In genomic region chr19:4811328-4812131, GRCh38 we compare ENCODE assay signal across 8 cellular contexts. TPM values are rescaled to one million over a fixed set of nuclear protein-coding genes. Genes with fewer than 3 reads are reported as not detected.
DNase-seq lines count a peak whose midpoint lies in the region; ATAC-seq and TF ChIP-seq lines count a peak whose summit lies in the region.

No MANE protein-coding gene starts in this region.

- ATAC-seq in activated T-cell treated with anti-CD3 and anti-CD28 coated beads, Interleukin-2, amount 50 U/mL, for 72 hours (replicated peaks in 1 of 2), result peak; percentile 81 to 82
- ATAC-seq in GM21515 (IDR thresholded peaks at IDR 0.05; ENCODE audit: unreplicated experiment), result no peak

- peak overlapping the region; percentile 83 for H2AK5ac ChIP-seq in neuronal stem cell (ENCODE audit: low read depth, low read length)

- H2BK15ac ChIP-seq in neuronal stem cell (ENCODE audit: low read length), result no peak overlapping the region

- peak overlapping the region; percentile 53 for H4K91ac ChIP-seq in neuronal stem cell (ENCODE audit: low read depth, low read length, poor library complexity)

- no peak overlapping the region for H3K23ac ChIP-seq in neuronal stem cell (ENCODE audit: low read depth, low read length, poor library complexity)

- H3K4me2 ChIP-seq in neuronal stem cell (ENCODE audit: insufficient read depth, low read length, poor library complexity, severe bottlenecking), result no peak overlapping the region

- H3K36me3 Mint-ChIP-seq in activated T-cell treated with anti-CD3 and anti-CD28 coated beads, Interleukin-2, amount 50 U/mL, for 72 hours (ENCODE audit: insufficient read depth in 2 of 2), result no peaks in the 10 kb centered on the region

- peak in 11 of 14 donors; percentile 8 to 72 (median 34) for DNase-seq in C1 segment of cervical spinal cord (lab: John Stamatoyannopoulos, UW)
- peak; percentile 56 for DNase-seq in HCEC 1CT
- peak; percentile 87 to 94 (median 91) for DNase-seq in Peyer's patch
- DNase-seq in activated T-cell treated with anti-CD3 and anti-CD28 coated beads, Interleukin-2, amount 50 U/mL, for 72 hours, result peak; percentile 90 to 93
- peak; percentile 66 for DNase-seq in fibroblast of mammary gland (ENCODE audit: low read depth)
- peak; percentile 56 for DNase-seq in neuronal stem cell (ENCODE audit: low spot score)
- DNase-seq in superior temporal gyrus (ENCODE audit: extremely low spot score), result peak; percentile 66

- H3K9me3 ChIP-seq in Peyer's patch, result no peaks in the 10 kb centered on the region
- H3K9me3 ChIP-seq in neuronal stem cell (replicated peaks in 1 of 2; ENCODE audit: control insufficient read depth in 2 of 2, insufficient read depth in 1 of 2, low read depth in 1 of 2, low read length in 2 of 2), result peaks cover 3% of the 10 kb centered on the region in 2 donors

- no peak overlapping the region for H3K9ac ChIP-seq in neuronal stem cell (ENCODE audit: low read depth, low read length, poor library complexity)

- H2BK12ac ChIP-seq in neuronal stem cell (ENCODE audit: low read length), result no peak overlapping the region

- H2BK120ac ChIP-seq in neuronal stem cell (ENCODE audit: low read depth, low read length), result no peak overlapping the region

- no peak overlapping the region for H3K27ac ChIP-seq in Peyer's patch
- no peak overlapping the region for H3K27ac ChIP-seq in neuronal stem cell (replicated peaks; ENCODE audit: low read length)

- H3K27me3 ChIP-seq in Peyer's patch (no peaks in the 10 kb centered on the region), neuronal stem cell (ENCODE audit: control insufficient read depth in 3 of 3, insufficient read depth in 3 of 3, low read depth in 1 of 3, low read length in 3 of 3) (no peaks in the 10 kb centered on the region)

- no peak overlapping the region for H3K27ac Mint-ChIP-seq in activated T-cell treated with anti-CD3 and anti-CD28 coated beads, Interleukin-2, amount 50 U/mL, for 72 hours

- H2BK5ac ChIP-seq in neuronal stem cell (ENCODE audit: low read length), result peak overlapping the region; percentile 48

- TF ChIP-seq CTCF in Peyer's patch (IDR thresholded peaks at IDR 0.05) (peak; percentile 74 to 91 (median 83)), fibroblast of mammary gland (conservative IDR thresholded peaks at IDR 0.05; ENCODE audit: control insufficient read depth, insufficient read depth, low read depth, low read length) (peak; percentile 83)

- no peak overlapping the region for H3K4ac ChIP-seq in neuronal stem cell (ENCODE audit: low read length)

- no peak overlapping the region for H3K4me3 ChIP-seq in Peyer's patch
- H3K4me3 ChIP-seq in fibroblast of mammary gland (ENCODE audit: control insufficient read depth, low read depth, low read length), result no peak overlapping the region
- H3K4me3 ChIP-seq in neuronal stem cell (ENCODE audit: low read length in 2 of 2), result no peak overlapping the region

- H3K4me3 Mint-ChIP-seq in activated T-cell treated with anti-CD3 and anti-CD28 coated beads, Interleukin-2, amount 50 U/mL, for 72 hours, result no peak overlapping the region

- H2AFZ ChIP-seq in neuronal stem cell (ENCODE audit: low read length), result no peak overlapping the region

- no peak overlapping the region for H4K8ac ChIP-seq in neuronal stem cell (ENCODE audit: low read depth, low read length)

- H3K4me1 Mint-ChIP-seq in activated T-cell treated with anti-CD3 and anti-CD28 coated beads, Interleukin-2, amount 50 U/mL, for 72 hours (ENCODE audit: low read depth), result peaks cover 31% of the 10 kb centered on the region

- no peaks in the 10 kb centered on the region for H3K79me1 ChIP-seq in neuronal stem cell (ENCODE audit: low read depth, low read length)

- H3K18ac ChIP-seq in neuronal stem cell (ENCODE audit: low read length), result no peak overlapping the region

- peaks cover 0 to 5% (median 0%) of the 10 kb centered on the region in 3 donors for H3K36me3 ChIP-seq in Peyer's patch
- H3K36me3 ChIP-seq in neuronal stem cell (replicated peaks in 1 of 2; ENCODE audit: control insufficient read depth in 2 of 2, insufficient read depth in 2 of 2, low read length in 2 of 2), result no peaks in the 10 kb centered on the region

- WGBS in neuronal stem cell (ENCODE audit: extremely low coverage in 2 of 2, insufficient read length in 2 of 2, insufficient replicate concordance in 1 of 2), 2 donors, result no CpG with 5 or more reads among the region's 12 CpGs

- H3K9me3 Mint-ChIP-seq in activated T-cell treated with anti-CD3 and anti-CD28 coated beads, Interleukin-2, amount 50 U/mL, for 72 hours, result peaks cover 0 to 3% of the 10 kb centered on the region in 2 donors

- no peak overlapping the region for H3K14ac ChIP-seq in neuronal stem cell (ENCODE audit: low read length)

- peaks cover 0 to 11% (median 2%) of the 10 kb centered on the region in 4 donors for H3K4me1 ChIP-seq in Peyer's patch
- H3K4me1 ChIP-seq in neuronal stem cell (ENCODE audit: control insufficient read depth in 2 of 2, insufficient read depth in 1 of 2, low read depth in 1 of 2, low read length in 2 of 2), result peaks cover 0 to 2% of the 10 kb centered on the region in 2 donors

- H3K27me3 Mint-ChIP-seq in activated T-cell treated with anti-CD3 and anti-CD28 coated beads, Interleukin-2, amount 50 U/mL, for 72 hours (ENCODE audit: low read depth), result no peaks in the 10 kb centered on the region

- TF ChIP-seq POLR2A in Peyer's patch (IDR thresholded peaks at IDR 0.05), result no peak

RNA-seq across cellular contexts. Expression of gene TICAM1, which starts 20.0 kb away (rescaled TPM):
- 10 to 100 TPM; 14.0 to 45.8 (median 28.8) TPM for total RNA-seq in Peyer's patch
- 10 to 100 TPM; 18.7 to 20.5 TPM for total RNA-seq in activated T-cell treated with anti-CD3 and anti-CD28 coated beads, Interleukin-2, amount 50 U/mL, for 72 hours
- polyA plus RNA-seq in neuronal stem cell (2013, experiment 1 of 2), result 1.4 TPM
- 1.5 TPM for polyA plus RNA-seq in neuronal stem cell (2013, experiment 2 of 2)

RNA-seq across cellular contexts. Expression of gene FEM1A, which starts 20.0 kb away (rescaled TPM):
- total RNA-seq in Peyer's patch, result 10 to 100 TPM; 12.8 to 14.9 (median 14.0) TPM
- total RNA-seq in activated T-cell treated with anti-CD3 and anti-CD28 coated beads, Interleukin-2, amount 50 U/mL, for 72 hours, result 10 to 100 TPM in 1 of 2 donors, 1 to 10 TPM in 1; 9.8 to 11.8 TPM
- 5.5 TPM for polyA plus RNA-seq in neuronal stem cell (2013, experiment 1 of 2)
- polyA plus RNA-seq in neuronal stem cell (2013, experiment 2 of 2), result 5.6 TPM

RNA-seq across cellular contexts. Expression of gene PLIN3, which starts 55.9 kb away (rescaled TPM):
- total RNA-seq in Peyer's patch, result 100 to 1,000 TPM in 3 of 4 donors, 10 to 100 TPM in 1; 22.3 to 150 (median 108) TPM
- total RNA-seq in activated T-cell treated with anti-CD3 and anti-CD28 coated beads, Interleukin-2, amount 50 U/mL, for 72 hours, result 10 to 100 TPM; 43.7 to 44.6 TPM
- 47.6 TPM for polyA plus RNA-seq in neuronal stem cell (2013, experiment 1 of 2)
- 49.5 TPM for polyA plus RNA-seq in neuronal stem cell (2013, experiment 2 of 2)

Comparison
In these comparisons a context has a peak if more than half of its experiments do, and no peak if none do; other contexts are left out.
1. DNase-seq: peak in every context shown above with its lines; median percentile 92 in activated T-cell treated with anti-CD3 and anti-CD28 coated beads, Interleukin-2, amount 50 U/mL, for 72 hours; 91 in Peyer's patch; 66 in fibroblast of mammary gland; 66 in superior temporal gyrus; 56 in HCEC 1CT; 56 in neuronal stem cell; 34 in C1 segment of cervical spinal cord.